ENCODE assay signal across 1 cellular context in genomic region chr12:54216580-54217308, GRCh38.
TF ChIP-seq lines count a peak whose summit lies in the region.

No MANE protein-coding gene starts in this region.

TF ChIP-seq in H1, 55 proteins besides CTCF, POLR2A, EP300 and RAD21 (continued from another document):
- TF ChIP-seq SP1 (IDR thresholded peaks at IDR 0.05; ENCODE audit: low read depth, low read length) (0 out of 2 replicates have a peak, but pooled peaks have one; percentile 26), RXRA (IDR thresholded peaks at IDR 0.05; ENCODE audit: insufficient read depth, low read depth, low read length) (0 out of 2 replicates have a peak, but pooled peaks have one; percentile 58), HDAC2 (IDR thresholded peaks at IDR 0.05; ENCODE audit: borderline replicate concordance in 1 of 2, low read depth in 2 of 2, low read length in 2 of 2) (no peak), TAF1 (IDR thresholded peaks at IDR 0.05; ENCODE audit: low read depth, low read length) (no peak)
